In genomic region chr12:59142175-59142574, GRCh38 we compare ENCODE assay signal across 26 cellular contexts.
"Had no signal": no experiment of that assay in that cellular context is flagged by ENCODE, and none has a peak within 500 bp of the region (broad histone marks: within the 10 kb centered on the region; RNA-seq: fewer than 3 reads in every experiment).

No MANE protein-coding gene starts in this region.

- FAIRE-seq: bronchial epithelial cell had no signal

- H3K27ac ChIP-seq: Peyer's patch, RWPE1, SJCRH30, VCaP had no signal

- H3K4me1 ChIP-seq: Peyer's patch, SJCRH30 had no signal

- H3K36me3 ChIP-seq: Peyer's patch, SJCRH30 had no signal

- H3K4me3 Mint-ChIP-seq: activated CD4-positive, alpha-beta memory T cell treated with anti-CD3 and anti-CD28 coated beads for 36 hours; activated CD4-positive, alpha-beta T cell treated with anti-CD3 and anti-CD28 coated beads, Interleukin-2, amount 10 ng/mL, durations not matched to agents 7 days and 5 days; activated naive CD4-positive, alpha-beta T cell treated with anti-CD3 and anti-CD28 coated beads for 36 hours; activated naive CD8-positive, alpha-beta T cell; activated T-helper 17 cell treated with anti-CD3 and anti-CD28 coated beads, Interleukin-2, amount 50 U/mL, for 72 hours had no signal

- H3K27ac Mint-ChIP-seq: activated CD4-positive, alpha-beta memory T cell treated with anti-CD3 and anti-CD28 coated beads for 36 hours; activated CD4-positive, alpha-beta T cell treated with anti-CD3 and anti-CD28 coated beads, Interleukin-2, amount 10 ng/mL, durations not matched to agents 7 days and 5 days; activated naive CD4-positive, alpha-beta T cell treated with anti-CD3 and anti-CD28 coated beads for 36 hours; activated naive CD8-positive, alpha-beta T cell; activated T-helper 17 cell treated with anti-CD3 and anti-CD28 coated beads, Interleukin-2, amount 50 U/mL, for 72 hours had no signal

- DNase-seq: activated CD4-positive, alpha-beta memory T cell treated with anti-CD3 and anti-CD28 coated beads for 36 hours; activated CD4-positive, alpha-beta T cell treated with anti-CD3 and anti-CD28 coated beads, Interleukin-2, amount 10 ng/mL, durations not matched to agents 7 days and 5 days; activated CD4-positive, CD25-positive, alpha-beta regulatory T cell; activated gamma-delta T cell; activated naive CD4-positive, alpha-beta T cell treated with anti-CD3 and anti-CD28 coated beads for 36 hours; activated T-cell treated with anti-CD3 and anti-CD28 coated beads for 4 hours; activated T-cell treated with anti-CD3 and anti-CD28 coated beads, Interleukin-2, amount 50 U/mL, for 48 hours; central memory CD4-positive, alpha-beta T cell; NCI-H1048; NCI-H1417; NCI-H2029; NCI-H2107; NCI-H2171 treated with DMSO at 0.1 percent for 48 hours; NCI-H226; NCI-H526; NCI-H82; Peyer's patch; Right ventricle myocardium superior; SK-N-SH; T-helper 1 cell had no signal

- H3K4me3 ChIP-seq: Peyer's patch, SJCRH30 had no signal

- H3K9ac ChIP-seq: SK-N-SH had no signal

- H3K9me3 ChIP-seq: Peyer's patch, SJCRH30, SK-N-SH had no signal

- ATAC-seq: activated T-helper 17 cell treated with anti-CD3 and anti-CD28 coated beads, Interleukin-2, amount 50 U/mL, for 72 hours had no signal

- H3K9me3 Mint-ChIP-seq: activated CD4-positive, alpha-beta memory T cell treated with anti-CD3 and anti-CD28 coated beads for 36 hours; activated CD4-positive, alpha-beta T cell treated with anti-CD3 and anti-CD28 coated beads, Interleukin-2, amount 10 ng/mL, durations not matched to agents 7 days and 5 days; activated naive CD4-positive, alpha-beta T cell treated with anti-CD3 and anti-CD28 coated beads for 36 hours; activated T-helper 17 cell treated with anti-CD3 and anti-CD28 coated beads, Interleukin-2, amount 50 U/mL, for 72 hours had no signal

- H3K4me1 Mint-ChIP-seq: activated CD4-positive, alpha-beta T cell treated with anti-CD3 and anti-CD28 coated beads, Interleukin-2, amount 10 ng/mL, durations not matched to agents 7 days and 5 days; activated T-helper 17 cell treated with anti-CD3 and anti-CD28 coated beads, Interleukin-2, amount 50 U/mL, for 72 hours had no signal

- H3K36me3 Mint-ChIP-seq: activated CD4-positive, alpha-beta memory T cell treated with anti-CD3 and anti-CD28 coated beads for 36 hours; activated naive CD8-positive, alpha-beta T cell had no signal

- H3K27me3 ChIP-seq: Peyer's patch, SJCRH30 had no signal

- H3K4me2 ChIP-seq: SK-N-SH had no signal

- H3K27me3 Mint-ChIP-seq: activated CD4-positive, alpha-beta memory T cell treated with anti-CD3 and anti-CD28 coated beads for 36 hours; activated CD4-positive, alpha-beta T cell treated with anti-CD3 and anti-CD28 coated beads, Interleukin-2, amount 10 ng/mL, durations not matched to agents 7 days and 5 days had no signal
